24 cellular contexts compared by ENCODE assay signal in the genomic region with DNA sequence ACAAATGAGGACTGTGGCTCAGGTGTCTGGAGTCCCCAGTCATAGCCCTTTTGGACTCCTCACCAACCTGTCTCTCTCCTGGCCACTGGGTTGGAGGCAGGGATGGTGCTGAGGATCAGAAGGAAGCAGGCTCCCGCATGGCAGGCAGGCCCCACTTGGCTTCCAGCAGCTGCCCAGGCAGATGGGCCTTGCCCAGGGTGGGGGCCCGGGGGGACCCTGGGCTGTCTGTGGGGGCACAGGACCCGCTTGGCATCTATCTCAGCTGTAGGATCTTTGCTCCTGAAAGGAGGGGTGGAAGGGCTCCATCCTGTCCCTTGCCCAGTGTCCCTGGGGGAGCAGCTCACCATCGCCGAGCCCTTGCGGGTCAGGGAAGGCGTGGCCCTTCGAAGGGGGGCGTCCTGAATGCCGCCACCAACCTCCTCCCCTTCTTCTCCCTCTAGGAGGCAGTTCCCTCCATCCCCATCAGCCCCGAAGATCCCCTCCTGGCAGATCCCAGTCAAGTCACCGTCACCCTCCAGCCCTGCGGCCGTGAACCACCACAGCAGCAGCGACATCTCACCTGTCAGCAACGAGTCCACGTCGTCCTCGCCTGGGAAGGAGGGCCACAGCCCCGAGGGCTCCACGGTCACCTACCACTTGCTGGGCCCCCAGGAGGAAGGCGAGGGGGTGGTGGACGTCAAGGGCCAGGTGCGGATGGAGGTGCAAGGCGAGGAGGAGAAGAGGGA.
DNase-seq lines count a peak whose midpoint lies in the region; ATAC-seq, FAIRE-seq and TF ChIP-seq lines count a peak whose summit lies in the region.
"Had no signal": no experiment of that assay in that cellular context is flagged by ENCODE, and none has a peak within 500 bp of the region (broad histone marks: within the 10 kb centered on the region; RNA-seq: fewer than 3 reads in every experiment).

No MANE protein-coding gene starts in this region.

- peak; percentile 15 for ATAC-seq in gastroesophageal sphincter
- ATAC-seq in upper lobe of left lung (ENCODE audit: low FRiP score in 2 of 2): no peak
- no peak for ATAC-seq in GM21825 (IDR thresholded peaks at IDR 0.05; ENCODE audit: unreplicated experiment)
- ATAC-seq: esophagus mucosa; left colon; stimulated activated naive B cell treated with anti-CD40 and anti-IgM and Interleukin-4, amounts not matched to agents 10 μg/mL and 1 μg/mL and 100 μg/mL, for 72 hours had no signal

- H3K4me3 ChIP-seq in gastroesophageal sphincter (no peak overlapping the region), muscle layer of colon (ENCODE audit: low read depth in 1 of 2, low read length in 2 of 2) (no peak overlapping the region), upper lobe of left lung (no peak overlapping the region)
- H3K4me3 ChIP-seq: neural progenitor cell had no signal

- no peak for FAIRE-seq in GM12891 (lab: Jason Lieb, UNC)

- WGBS in gastroesophageal sphincter (ENCODE audit: low coverage in 1 of 2), 2 donors: 80 to 93% methylated on average over 2 of the region's 25 CpGs
- WGBS in upper lobe of left lung, 2 donors: 90 to 97% methylated on average over 22 to 25 of the region's 25 CpGs

- H3K9me3 ChIP-seq in gastroesophageal sphincter: no peaks in the 10 kb centered on the region
- no peaks in the 10 kb centered on the region for H3K9me3 ChIP-seq in muscle layer of colon (ENCODE audit: low read length)
- no peaks in the 10 kb centered on the region for H3K9me3 ChIP-seq in upper lobe of left lung

- DNase-seq in NCI-H524 (lab: John Stamatoyannopoulos, UW) (peak; percentile 33 to 84), NCI-H524 treated with DMSO at 0.1 percent for 48 hours (lab: John Stamatoyannopoulos, UW) (no peak), upper lobe of left lung (peak; percentile 19 to 69), GM12891 (ENCODE audit: insufficient read length, low spot score) (no peak), NCI-H446 treated with DMSO at 0.1 percent for 48 hours (lab: John Stamatoyannopoulos, UW) (no peak)
- DNase-seq: activated CD4-positive, alpha-beta T cell treated with anti-CD3 and anti-CD28 coated beads, Interleukin-2, amount 50 U/mL, for 1 hour; activated gamma-delta T cell treated with Interleukin-2 at 50 U/mL for 16 hours; amniotic stem cell; DMS53; effector CD8-positive, alpha-beta T cell; HFFc6; Karpas-422; left colon; NCI-H1092 treated with DMSO at 0.1 percent for 48 hours; NCI-H2107; NCI-H510A treated with DMSO at 0.1 percent for 48 hours; stimulated activated naive B cell treated with anti-CD40 and anti-IgM and Interleukin-4, amounts not matched to agents 10 μg/mL and 1 μg/mL and 100 μg/mL, for 72 hours; T-cell; trophoblast cell had no signal

- H3K27ac ChIP-seq in gastroesophageal sphincter (peak overlapping the region; percentile 0 to 83 (median 79)), muscle layer of colon (ENCODE audit: low read depth, low read length) (peak overlapping the region; percentile 57), upper lobe of left lung (peak overlapping the region in 1 of 4 donors; percentile 18)
- H3K27ac ChIP-seq: neural progenitor cell had no signal

- no peak for TF ChIP-seq POLR2A in gastroesophageal sphincter (IDR thresholded peaks at IDR 0.05)
- TF ChIP-seq POLR2A in upper lobe of left lung (IDR thresholded peaks at IDR 0.05): no peak
- no peak for TF ChIP-seq POLR2A in GM12891 (IDR thresholded peaks at IDR 0.05; ENCODE audit: low read depth, low read length)

- TF ChIP-seq CTCF in gastroesophageal sphincter (IDR thresholded peaks at IDR 0.05): no peak
- no peak for TF ChIP-seq CTCF in upper lobe of left lung (IDR thresholded peaks at IDR 0.05)

- peaks cover 0 to 53% of the 10 kb centered on the region in 2 donors for H3K36me3 ChIP-seq in gastroesophageal sphincter
- no peaks in the 10 kb centered on the region for H3K36me3 ChIP-seq in muscle layer of colon (ENCODE audit: insufficient read depth, low read length)
- peaks cover 0 to 34% (median 10%) of the 10 kb centered on the region in 4 donors for H3K36me3 ChIP-seq in upper lobe of left lung
- H3K36me3 ChIP-seq: neural progenitor cell had no signal

- TF ChIP-seq EP300 in gastroesophageal sphincter (IDR thresholded peaks at IDR 0.05): no peak
- TF ChIP-seq EP300 in upper lobe of left lung (IDR thresholded peaks at IDR 0.05): no peak

- no peaks in the 10 kb centered on the region for H3K27me3 ChIP-seq in gastroesophageal sphincter
- no peaks in the 10 kb centered on the region for H3K27me3 ChIP-seq in muscle layer of colon (ENCODE audit: control insufficient read depth in 1 of 2, insufficient read depth in 2 of 2, low read length in 2 of 2)
- no peaks in the 10 kb centered on the region for H3K27me3 ChIP-seq in upper lobe of left lung
- H3K27me3 ChIP-seq: neural progenitor cell had no signal

- H3K4me1 ChIP-seq in gastroesophageal sphincter (peaks cover 0 to 60% (median 6%) of the 10 kb centered on the region in 3 donors), muscle layer of colon (ENCODE audit: insufficient read depth, low read length) (peaks cover 21% of the 10 kb centered on the region), upper lobe of left lung (peaks cover 3 to 17% (median 9%) of the 10 kb centered on the region in 4 donors)

- H3K9ac ChIP-seq in muscle layer of colon (ENCODE audit: low read length): no peak overlapping the region
- H3K9ac ChIP-seq: neural progenitor cell had no signal

TF ChIP-seq in GM12891, 5 proteins besides CTCF, POLR2A, EP300 and RAD21:
- TF ChIP-seq SPI1 (IDR thresholded peaks at IDR 0.05; ENCODE audit: low read depth, low read length): no peak
- TF ChIP-seq POU2F2 (IDR thresholded peaks at IDR 0.05; ENCODE audit: low read depth, low read length): no peak
- no peak for TF ChIP-seq POLR2AphosphoS5 (IDR thresholded peaks at IDR 0.05; ENCODE audit: low read depth, low read length)
- no peak for TF ChIP-seq PAX5 (IDR thresholded peaks at IDR 0.05; ENCODE audit: insufficient read depth, low read length, severe bottlenecking)
- no peak for TF ChIP-seq TAF1 (IDR thresholded peaks at IDR 0.05; ENCODE audit: low read depth, low read length)

Comparison
In these comparisons a context has a peak if more than half of its experiments do, and no peak if none do; other contexts are left out.
1. DNase-seq: peak in NCI-H524 (2 of 2) and upper lobe of left lung (2 of 2); none in NCI-H524 treated with DMSO at 0.1 percent for 48 hours (single experiment), GM12891 (single experiment) and NCI-H446 treated with DMSO at 0.1 percent for 48 hours (single experiment).